In genomic region chr2:49619804-49620203, GRCh38 we compare ENCODE assay signal across 16 cellular contexts.
A peak's percentile ranks its signal among the peaks of the same experiment; 100 is the strongest.
DNase-seq lines count a peak whose midpoint lies in the region; TF ChIP-seq lines count a peak whose summit lies in the region.
"Had no signal": no experiment of that assay in that cellular context is flagged by ENCODE, and none has a peak within 500 bp of the region (broad histone marks: within the 10 kb centered on the region; RNA-seq: fewer than 3 reads in every experiment).

No MANE protein-coding gene starts in this region.

- no peaks in the 10 kb centered on the region for H3K9me3 Mint-ChIP-seq in osteocyte (ENCODE audit: unreplicated experiment)
- peaks cover 0 to 8% (median 2%) of the 10 kb centered on the region in 6 donors for H3K9me3 Mint-ChIP-seq in immature natural killer cell
- H3K9me3 Mint-ChIP-seq: T-helper 2 cell treated with Interferon-gamma antibody and Interleukin-4, amounts not matched to agents 5 μg/mL and 100 μg/mL, for 36 hours had no signal

- H4K20me1 ChIP-seq in Loucy (ENCODE audit: insufficient read depth, low read length, poor library complexity, severe bottlenecking) = no peaks in the 10 kb centered on the region

- H3K27me3 Mint-ChIP-seq in osteocyte (ENCODE audit: unreplicated experiment) = no peaks in the 10 kb centered on the region
- no peaks in the 10 kb centered on the region for H3K27me3 Mint-ChIP-seq in immature natural killer cell (ENCODE audit: low read depth in 3 of 3)
- H3K27me3 Mint-ChIP-seq: activated T-helper 17 cell treated with anti-CD3 and anti-CD28 coated beads, Interleukin-2, amount 50 U/mL, for 72 hours; B cell; natural killer cell treated with Interleukin-12 subunit alpha and Interleukin-12 subunit beta and Interleukin-15 and Interleukin-18, amount 100 ng/mL, for 72 hours had no signal

- no peak overlapping the region for H2AFZ ChIP-seq in Loucy (ENCODE audit: low read length)

- no peaks in the 10 kb centered on the region for H3K4me1 Mint-ChIP-seq in osteocyte (ENCODE audit: unreplicated experiment)
- no peaks in the 10 kb centered on the region for H3K4me1 Mint-ChIP-seq in immature natural killer cell
- H3K4me1 Mint-ChIP-seq: activated T-helper 17 cell treated with anti-CD3 and anti-CD28 coated beads, Interleukin-2, amount 50 U/mL, for 72 hours; B cell had no signal

- H3K36me3 Mint-ChIP-seq in osteocyte (ENCODE audit: unreplicated experiment) = no peaks in the 10 kb centered on the region
- no peaks in the 10 kb centered on the region for H3K36me3 Mint-ChIP-seq in immature natural killer cell
- H3K36me3 Mint-ChIP-seq: natural killer cell treated with Interleukin-12 subunit alpha and Interleukin-12 subunit beta and Interleukin-15 and Interleukin-18, amount 100 ng/mL, for 72 hours had no signal

- H3K9ac ChIP-seq in Loucy (ENCODE audit: low read depth, low read length, poor library complexity, severe bottlenecking) = no peak overlapping the region

- peak; percentile 25; the same call in 1 of the 2 replicates for TF ChIP-seq CTCF in Loucy (conservative IDR thresholded peaks at IDR 0.05; ENCODE audit: low read length)
- peak; percentile 20 for TF ChIP-seq CTCF in osteocyte (IDR thresholded peaks at IDR 0.05)

- H3K36me3 ChIP-seq in Loucy (ENCODE audit: insufficient read depth, low read length) = no peaks in the 10 kb centered on the region
- H3K36me3 ChIP-seq: ascending aorta, gastrocnemius medialis, stomach had no signal

- H3K4me1 ChIP-seq in Loucy (ENCODE audit: insufficient read depth, low read length, poor library complexity, severe bottlenecking) = no peaks in the 10 kb centered on the region
- H3K4me1 ChIP-seq: ascending aorta, gastrocnemius medialis, stomach had no signal

- DNase-seq in SHP77 (lab: John Stamatoyannopoulos, UW) (peak; percentile 1 to 4), SHP77 treated with DMSO at 0.1 percent for 48 hours (lab: John Stamatoyannopoulos, UW) (no peak), cerebellar cortex (ENCODE audit: low spot score) (peak; percentile 10), osteocyte (ENCODE audit: extremely low spot score, unreplicated experiment) (no peak), HuH-7.5 (ENCODE audit: low spot score) (no peak), NCI-H774 (lab: John Stamatoyannopoulos, UW) (no peak), immature natural killer cell (no peak)
- DNase-seq: gastrocnemius medialis, left ventricle myocardium superior, stomach had no signal

- H3K4me3 ChIP-seq in Loucy (ENCODE audit: low read length, poor library complexity, severe bottlenecking) = no peak overlapping the region
- H3K4me3 ChIP-seq: ascending aorta, gastrocnemius medialis, stomach had no signal

- no peak overlapping the region for H3K4me3 Mint-ChIP-seq in osteocyte (ENCODE audit: unreplicated experiment)
- H3K4me3 Mint-ChIP-seq in immature natural killer cell = no peak overlapping the region
- H3K4me3 Mint-ChIP-seq: activated T-helper 17 cell treated with anti-CD3 and anti-CD28 coated beads, Interleukin-2, amount 50 U/mL, for 72 hours; B cell; natural killer cell treated with Interleukin-12 subunit alpha and Interleukin-12 subunit beta and Interleukin-15 and Interleukin-18, amount 100 ng/mL, for 72 hours; T-helper 2 cell treated with Interferon-gamma antibody and Interleukin-4, amounts not matched to agents 5 μg/mL and 100 μg/mL, for 36 hours had no signal

- H3K9me2 ChIP-seq in Loucy (replicated peaks; ENCODE audit: low read depth, low read length) = no peaks in the 10 kb centered on the region

- H3K4me2 ChIP-seq in Loucy (ENCODE audit: low read depth, low read length, poor library complexity, severe bottlenecking) = no peak overlapping the region

- no peaks in the 10 kb centered on the region for H3F3A ChIP-seq in Loucy (ENCODE audit: low read depth)

- H3K27ac Mint-ChIP-seq in osteocyte (ENCODE audit: unreplicated experiment) (no peak overlapping the region), immature natural killer cell (no peak overlapping the region)
- H3K27ac Mint-ChIP-seq: activated T-helper 17 cell treated with anti-CD3 and anti-CD28 coated beads, Interleukin-2, amount 50 U/mL, for 72 hours; B cell; natural killer cell treated with Interleukin-12 subunit alpha and Interleukin-12 subunit beta and Interleukin-15 and Interleukin-18, amount 100 ng/mL, for 72 hours; T-helper 2 cell treated with Interferon-gamma antibody and Interleukin-4, amounts not matched to agents 5 μg/mL and 100 μg/mL, for 36 hours had no signal

- no peaks in the 10 kb centered on the region for H3K27me3 ChIP-seq in Loucy (ENCODE audit: insufficient read depth, low read length, poor library complexity, severe bottlenecking)
- H3K27me3 ChIP-seq: ascending aorta, gastrocnemius medialis, stomach had no signal

- no peaks in the 10 kb centered on the region for H3K9me3 ChIP-seq in Loucy (ENCODE audit: insufficient read depth, low read depth, low read length)
- H3K9me3 ChIP-seq: ascending aorta, stomach had no signal

- H3K79me2 ChIP-seq in Loucy (ENCODE audit: insufficient read depth, low read length) = no peaks in the 10 kb centered on the region

Comparison
In these comparisons a context has a peak if more than half of its experiments do, and no peak if none do; other contexts are left out.
1. DNase-seq: peak in SHP77 (2 of 2) and cerebellar cortex (single experiment); none in SHP77 treated with DMSO at 0.1 percent for 48 hours (single experiment), osteocyte (single experiment), HuH-7.5 (single experiment), NCI-H774 (single experiment) and immature natural killer cell (0 of 3).